Comparison of ENCODE assay signal across 8 cellular contexts in the genomic region with DNA sequence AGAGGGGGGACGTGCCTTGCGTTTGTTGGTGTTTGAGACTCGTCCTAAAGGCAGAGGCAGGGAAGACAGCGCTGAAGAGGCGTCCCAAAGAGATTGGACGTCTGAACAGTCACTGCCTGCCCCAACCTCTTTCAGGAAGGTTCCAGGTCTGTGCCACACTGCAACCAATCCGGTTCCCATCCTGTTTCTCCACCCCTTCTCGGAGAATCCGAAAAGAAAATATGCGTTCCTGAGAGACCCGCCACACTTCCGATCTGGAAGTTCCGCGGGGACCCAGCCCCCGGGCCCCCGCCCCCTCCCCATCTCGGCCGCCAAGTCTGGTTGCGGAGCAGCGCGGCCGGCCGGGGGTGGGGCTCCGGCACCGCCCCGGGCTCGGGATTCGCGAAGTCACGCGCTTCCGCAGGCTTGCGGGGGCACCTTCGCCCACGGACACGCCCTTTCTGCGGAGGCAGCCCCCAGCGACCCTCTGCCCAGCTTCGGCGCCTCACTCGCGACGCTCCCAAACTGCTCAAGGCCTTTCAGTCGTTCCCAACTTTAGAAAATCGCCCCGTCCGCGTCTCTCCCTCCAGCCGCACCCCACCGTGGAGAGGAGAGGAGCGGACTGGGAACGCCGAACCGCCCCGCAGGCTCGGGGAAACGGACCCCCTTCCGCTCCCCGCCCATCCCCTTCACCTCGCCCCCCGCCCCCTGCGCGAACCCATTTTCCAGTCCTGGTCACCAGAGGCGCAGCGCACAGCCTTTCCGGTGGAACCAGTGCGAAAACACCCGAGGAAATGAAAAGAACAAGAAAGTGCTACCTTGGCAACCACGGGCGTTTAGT.
DNase-seq lines count a peak whose midpoint lies in the region; ATAC-seq, FAIRE-seq and TF ChIP-seq lines count a peak whose summit lies in the region.
"Had no signal": no experiment of that assay in that cellular context is flagged by ENCODE, and none has a peak within 500 bp of the region (broad histone marks: within the 10 kb centered on the region; RNA-seq: fewer than 3 reads in every experiment).

No MANE protein-coding gene starts in this region.

- FAIRE-seq in H54 (lab: Jason Lieb, UNC) = no peak

- H3K27me3 Mint-ChIP-seq in activated CD8-positive, alpha-beta T cell treated with anti-CD3 and anti-CD28 coated beads for 36 hours = peaks cover 63% of the 10 kb centered on the region

- H3K9me3 Mint-ChIP-seq in activated CD8-positive, alpha-beta T cell treated with anti-CD3 and anti-CD28 coated beads for 36 hours = no peaks in the 10 kb centered on the region

- TF ChIP-seq POLR2A in H54 (IDR thresholded peaks at IDR 0.05; ENCODE audit: low read depth, low read length) = 0 out of 2 replicates have a peak, but pooled peaks have one; percentile 20
- no peak for TF ChIP-seq POLR2A in uterus (IDR thresholded peaks at IDR 0.05)

- POLR2A ChIA-PET in activated CD8-positive, alpha-beta T cell treated with anti-CD3 and anti-CD28 coated beads for 36 hours (lab: Charles Lee) = no interaction called here

- TF ChIP-seq CTCF in activated CD8-positive, alpha-beta T cell treated with anti-CD3 and anti-CD28 coated beads for 36 hours (IDR thresholded peaks at IDR 0.05) = no peak
- TF ChIP-seq CTCF in uterus (IDR thresholded peaks at IDR 0.05) = no peak

- H3K4me1 ChIP-seq in uterus = peaks cover 0 to 6% of the 10 kb centered on the region in 2 donors

- no peaks in the 10 kb centered on the region for H3K9me3 ChIP-seq in uterus

- H3K4me3 Mint-ChIP-seq in activated CD8-positive, alpha-beta T cell treated with anti-CD3 and anti-CD28 coated beads for 36 hours = peak overlapping the region; percentile 70

- DNase-seq in H54 (ENCODE audit: insufficient read length, low spot score) = no peak
- DNase-seq in activated CD8-positive, alpha-beta T cell treated with anti-CD3 and anti-CD28 coated beads for 36 hours = peak; percentile 10
- peak; percentile 60 for DNase-seq in glomerular visceral epithelial cell (ENCODE audit: extremely low spot score)
- DNase-seq in posterior cingulate gyrus = peak in 9 of 10 donors; percentile 13 to 91 (median 42)
- DNase-seq in uterus = no peak

- no peaks in the 10 kb centered on the region for H3K36me3 ChIP-seq in uterus

- CTCF ChIA-PET in activated CD8-positive, alpha-beta T cell treated with anti-CD3 and anti-CD28 coated beads for 36 hours (lab: Charles Lee) = interaction anchor here (0.6 to 0.8 kb wide), 2 partner anchors 8 to 15 kb away, joined by 3 to 4 read pairs; no protein-coding TSS in a partner anchor

- H3K4me1 Mint-ChIP-seq in activated CD8-positive, alpha-beta T cell treated with anti-CD3 and anti-CD28 coated beads for 36 hours (ENCODE audit: low read depth) = peaks cover 26% of the 10 kb centered on the region

- intact Hi-C loops in activated CD8-positive, alpha-beta T cell treated with anti-CD3 and anti-CD28 coated beads for 36 hours (cut with micrococcal nuclease) = loop anchor here (5.0 to 10.0 kb wide), 2 partner anchors 123 to 221 kb away; partner anchors contain the start of gene DPYD
- intact Hi-C loops in posterior cingulate gyrus (cut with DNase I) = loop anchor here (10.0 kb wide), 1 partner anchor 121 kb away; the partner anchor contains the start of gene DPYD
- intact Hi-C loops in uterus (cut with DNase I; ENCODE audit: low total_unique reads) = loop anchor here (5.0 kb wide), 1 partner anchor 1808 kb away; no protein-coding TSS in a partner anchor

- H3K4me3 ChIP-seq in uterus = no peak overlapping the region

- no peak overlapping the region for H3K27ac ChIP-seq in uterus

- H3K27me3 ChIP-seq in uterus = peaks cover 3 to 48% of the 10 kb centered on the region in 2 donors

- H3K27ac Mint-ChIP-seq in activated CD8-positive, alpha-beta T cell treated with anti-CD3 and anti-CD28 coated beads for 36 hours = no peak overlapping the region

- H3K36me3 Mint-ChIP-seq in activated CD8-positive, alpha-beta T cell treated with anti-CD3 and anti-CD28 coated beads for 36 hours (ENCODE audit: low read depth) = no peaks in the 10 kb centered on the region

- ATAC-seq in activated CD8-positive, alpha-beta T cell treated with anti-CD3 and anti-CD28 coated beads for 36 hours = peak; percentile 31
- no peak for ATAC-seq in HG02571 (IDR thresholded peaks at IDR 0.05; ENCODE audit: unreplicated experiment)
- ATAC-seq in GM19351 (IDR thresholded peaks at IDR 0.05; ENCODE audit: unreplicated experiment) = no peak
- ATAC-seq: Panc1 had no signal

Comparison
In these comparisons a context has a peak if more than half of its experiments do, and no peak if none do; other contexts are left out.
1. DNase-seq: peak in activated CD8-positive, alpha-beta T cell treated with anti-CD3 and anti-CD28 coated beads for 36 hours (single experiment), glomerular visceral epithelial cell (single experiment) and posterior cingulate gyrus (9 of 10); none in H54 (single experiment) and uterus (0 of 2).